24 cellular contexts compared by ENCODE assay signal in genomic region chr5:156735477-156735876, GRCh38.
"Had no signal": no experiment of that assay in that cellular context is flagged by ENCODE, and none has a peak within 500 bp of the region (broad histone marks: within the 10 kb centered on the region; RNA-seq: fewer than 3 reads in every experiment).

No MANE protein-coding gene starts in this region.

- H2AFZ ChIP-seq: hepatocyte had no signal

- H3K4me3 Mint-ChIP-seq: dendritic cell treated with granulocyte-macrophage colony-stimulating factor and Interleukin-4, amounts not matched to agents 40 ng/mL and 50 ng/mL, for 4 days; effector memory CD8-positive, alpha-beta T cell; endodermal cell; immature natural killer cell; mesothelial cell of epicardium had no signal

- H3K27ac ChIP-seq: colonic mucosa, epithelial cell of prostate, esophagus muscularis mucosa, foreskin keratinocyte, gastroesophageal sphincter, heart left ventricle, hepatocyte, left lung, lower lobe of right lung had no signal

- H3K36me3 Mint-ChIP-seq: immature natural killer cell, mesothelial cell of epicardium had no signal

- H3K4me1 Mint-ChIP-seq: endodermal cell, immature natural killer cell had no signal

- H3K79me2 ChIP-seq: hepatocyte had no signal

- H3K27ac Mint-ChIP-seq: dendritic cell treated with granulocyte-macrophage colony-stimulating factor and Interleukin-4, amounts not matched to agents 40 ng/mL and 50 ng/mL, for 4 days; effector memory CD8-positive, alpha-beta T cell; endodermal cell; immature natural killer cell; mesothelial cell of epicardium had no signal

- H3K9me3 Mint-ChIP-seq: dendritic cell treated with granulocyte-macrophage colony-stimulating factor and Interleukin-4, amounts not matched to agents 40 ng/mL and 50 ng/mL, for 4 days; effector memory CD8-positive, alpha-beta T cell; endodermal cell; mesothelial cell of epicardium had no signal

- H3K27me3 Mint-ChIP-seq: dendritic cell treated with granulocyte-macrophage colony-stimulating factor and Interleukin-4, amounts not matched to agents 40 ng/mL and 50 ng/mL, for 4 days had no signal

- H3K4me2 ChIP-seq: hepatocyte had no signal

- ATAC-seq: effector memory CD8-positive, alpha-beta T cell; foreskin keratinocyte; gastroesophageal sphincter; left cardiac atrium; left lung; left ventricle myocardium superior; lower lobe of right lung; mucosa of descending colon had no signal

- DNase-seq: colonic mucosa; cortex of kidney; effector CD8-positive, alpha-beta T cell; effector memory CD8-positive, alpha-beta T cell; endodermal cell; foreskin keratinocyte; heart left ventricle; hypothalamus; immature natural killer cell; islet precursor cell; left cardiac atrium; left lung; left ventricle myocardium superior; lower lobe of right lung; mesenchymal stem cell; mucosa of descending colon had no signal

- H3K27me3 ChIP-seq: colonic mucosa, esophagus muscularis mucosa, foreskin keratinocyte, gastroesophageal sphincter, heart left ventricle, hepatocyte, left lung had no signal

- H3K4me3 ChIP-seq: colonic mucosa, esophagus muscularis mucosa, gastroesophageal sphincter, heart left ventricle, hepatocyte, left lung, lower lobe of right lung, mucosa of descending colon had no signal

- FAIRE-seq: endometrium, frontal cortex had no signal

- H3K4me1 ChIP-seq: colonic mucosa, esophagus muscularis mucosa, foreskin keratinocyte, gastroesophageal sphincter, left lung, lower lobe of right lung had no signal

- H3K36me3 ChIP-seq: colonic mucosa, esophagus muscularis mucosa, gastroesophageal sphincter, heart left ventricle, left lung, lower lobe of right lung had no signal

- H3K9me3 ChIP-seq: colonic mucosa, esophagus muscularis mucosa, gastroesophageal sphincter, heart left ventricle, left lung, lower lobe of right lung, mucosa of descending colon had no signal
